In genomic region chr9:80866121-80866520, GRCh38 we compare ENCODE assay signal across 24 cellular contexts.
DNase-seq lines count a peak whose midpoint lies in the region; TF ChIP-seq lines count a peak whose summit lies in the region.
"Had no signal": no experiment of that assay in that cellular context is flagged by ENCODE, and none has a peak within 500 bp of the region (broad histone marks: within the 10 kb centered on the region; RNA-seq: fewer than 3 reads in every experiment).

No MANE protein-coding gene starts in this region.

- H3K36me3 ChIP-seq in neural progenitor cell (peaks cover 2% of the 10 kb centered on the region), thyroid gland (no peaks in the 10 kb centered on the region)
- H3K36me3 ChIP-seq: BLaER1 had no signal

- no peaks in the 10 kb centered on the region for H3K9me3 ChIP-seq in neural progenitor cell (ENCODE audit: low read depth)
- no peaks in the 10 kb centered on the region for H3K9me3 ChIP-seq in thyroid gland
- H3K9me3 ChIP-seq: Caco-2, SK-N-SH had no signal

- no peak overlapping the region for H3K4me2 ChIP-seq in neural progenitor cell
- H3K4me2 ChIP-seq: BLaER1, SK-N-SH had no signal

- H3K4me3 ChIP-seq in fibroblast of mammary gland (ENCODE audit: control insufficient read depth, low read depth, low read length) (no peak overlapping the region), neural progenitor cell (no peak overlapping the region), thyroid gland (replicated peaks in 1 of 3) (no peak overlapping the region)
- H3K4me3 ChIP-seq: BLaER1 had no signal

- H2AFZ ChIP-seq in neural progenitor cell (replicated peaks): peak overlapping the region; percentile 18

- no peaks in the 10 kb centered on the region for H3F3A ChIP-seq in neural progenitor cell (ENCODE audit: low read depth)

- no peaks in the 10 kb centered on the region for H3K27me3 Mint-ChIP-seq in neural progenitor cell (ENCODE audit: insufficient read depth, low read depth)
- H3K27me3 Mint-ChIP-seq: CD4-positive, alpha-beta T cell had no signal

- H4K20me1 ChIP-seq in neural progenitor cell (ENCODE audit: low read depth): no peaks in the 10 kb centered on the region
- H4K20me1 ChIP-seq: BLaER1 had no signal

- no peak overlapping the region for H3K9ac ChIP-seq in neural progenitor cell
- H3K9ac ChIP-seq: BLaER1, SK-N-SH had no signal

- intact Hi-C loops in thyroid gland (cut with DNase I): no loop called here

- H3K27ac Mint-ChIP-seq in neural progenitor cell: no peak overlapping the region
- H3K27ac Mint-ChIP-seq: CD4-positive, alpha-beta T cell; H9; HFFc6 had no signal

- H3K4me1 Mint-ChIP-seq in neural progenitor cell: no peaks in the 10 kb centered on the region
- H3K4me1 Mint-ChIP-seq: H9 had no signal

- peaks cover 2% of the 10 kb centered on the region for H3K36me3 Mint-ChIP-seq in neural progenitor cell

- H3K27ac ChIP-seq in neural progenitor cell (no peak overlapping the region), thyroid gland (no peak overlapping the region)
- H3K27ac ChIP-seq: BLaER1 had no signal

- H3K9me3 Mint-ChIP-seq in neural progenitor cell: peaks cover 16% of the 10 kb centered on the region

- H3K79me2 ChIP-seq in neural progenitor cell (ENCODE audit: low read depth): no peaks in the 10 kb centered on the region

- no peak for TF ChIP-seq POLR2A in thyroid gland (IDR thresholded peaks at IDR 0.05)

- H3K4me3 Mint-ChIP-seq in neural progenitor cell: no peak overlapping the region
- H3K4me3 Mint-ChIP-seq: CD4-positive, alpha-beta T cell; H9; HFFc6 had no signal

- no peaks in the 10 kb centered on the region for H3K4me1 ChIP-seq in neural progenitor cell
- H3K4me1 ChIP-seq in thyroid gland: no peaks in the 10 kb centered on the region
- H3K4me1 ChIP-seq: BLaER1, Caco-2 had no signal

- in situ Hi-C loops in KBM-7 (cut with MboI; ENCODE audit: low pct_unique_long_range_greater_than_20kb, low sequenced_read_pairs): no loop called here

- TF ChIP-seq CTCF in fibroblast of mammary gland (conservative IDR thresholded peaks at IDR 0.05; ENCODE audit: control insufficient read depth, insufficient read depth, low read depth, low read length) (no peak), neural progenitor cell (IDR thresholded peaks at IDR 0.05) (no peak), thyroid gland (IDR thresholded peaks at IDR 0.05) (no peak)

- H3K27me3 ChIP-seq in neural progenitor cell (no peaks in the 10 kb centered on the region), thyroid gland (no peaks in the 10 kb centered on the region)
- H3K27me3 ChIP-seq: BLaER1 had no signal

- DNase-seq in ELR (ENCODE audit: low read depth) (peak; percentile 19), RPMI7951 (ENCODE audit: low read depth) (peak; percentile 56), fibroblast of mammary gland (ENCODE audit: low read depth) (peak; percentile 3), neural progenitor cell (ENCODE audit: low spot score) (no peak), thyroid gland (no peak), KBM-7 (no peak), AG08395 (ENCODE audit: low spot score) (no peak)
- DNase-seq: Caco-2; CD4-positive, alpha-beta T cell; DMS 273 treated with DMSO at 0.1 percent for 48 hours; GF-D8; H9; HFFc6; NCI-H1092; NCI-H1436; NCI-H187 treated with DMSO at 0.1 percent for 48 hours; NCI-H2107; NCI-H446 treated with DMSO at 0.1 percent for 48 hours; NCI-H526 treated with DMSO at 0.1 percent for 48 hours; OCI-M1; RPMI8226; SHP77 treated with DMSO at 0.1 percent for 48 hours; SK-N-SH had no signal

Comparison
In these comparisons a context has a peak if more than half of its experiments do, and no peak if none do; other contexts are left out.
1. DNase-seq: peak in ELR (single experiment), RPMI7951 (single experiment) and fibroblast of mammary gland (single experiment); none in neural progenitor cell (single experiment), thyroid gland (0 of 2), KBM-7 (single experiment) and AG08395 (single experiment).